Comparison of ENCODE assay signal across 20 cellular contexts in the genomic region with DNA sequence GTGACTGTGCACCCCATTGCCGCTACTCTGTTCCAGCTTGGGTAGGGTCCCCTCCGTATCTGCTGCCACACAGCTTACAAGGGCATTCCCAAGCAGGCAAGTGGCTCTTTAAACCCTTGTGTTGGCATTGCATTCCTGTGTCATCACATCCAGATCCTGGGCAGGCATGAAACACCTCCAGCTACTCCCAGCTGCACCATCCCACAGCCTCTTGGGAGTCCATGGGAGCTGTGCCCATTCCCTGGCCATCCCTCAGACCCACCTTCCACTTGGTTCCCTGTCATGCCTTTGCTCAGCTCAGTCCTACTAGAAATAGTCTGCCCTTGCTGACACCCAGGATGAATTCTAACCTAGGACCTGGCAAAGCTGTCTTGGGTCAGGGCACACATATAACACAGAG.
DNase-seq lines count a peak whose midpoint lies in the region; ATAC-seq and TF ChIP-seq lines count a peak whose summit lies in the region.
"Had no signal": no experiment of that assay in that cellular context is flagged by ENCODE, and none has a peak within 500 bp of the region (broad histone marks: within the 10 kb centered on the region; RNA-seq: fewer than 3 reads in every experiment).

No MANE protein-coding gene starts in this region.

- H3K27me3 ChIP-seq in heart right ventricle: peaks cover 0 to 5% (median 0%) of the 10 kb centered on the region in 7 donors
- no peaks in the 10 kb centered on the region for H3K27me3 ChIP-seq in right atrium auricular region
- H3K27me3 ChIP-seq in neural progenitor cell: peaks cover 33% of the 10 kb centered on the region
- H3K27me3 ChIP-seq in upper lobe of right lung: no peaks in the 10 kb centered on the region
- H3K27me3 ChIP-seq in GM23248 (replicated peaks; ENCODE audit: insufficient read depth): no peaks in the 10 kb centered on the region
- H3K27me3 ChIP-seq: SJSA1 had no signal

- H3K4me3 ChIP-seq in heart right ventricle (no peak overlapping the region), right atrium auricular region (no peak overlapping the region), neural progenitor cell (no peak overlapping the region), upper lobe of right lung (no peak overlapping the region), GM23248 (no peak overlapping the region)
- H3K4me3 ChIP-seq: SJSA1 had no signal

- H3K27ac Mint-ChIP-seq in glutamatergic neuron (ENCODE audit: unreplicated experiment) (peak overlapping the region; percentile 40), neural progenitor cell (peak overlapping the region; percentile 96)
- H3K27ac Mint-ChIP-seq: CD14-positive monocyte, IgD-negative memory B cell had no signal

- peaks cover 86% of the 10 kb centered on the region for H3K4me1 Mint-ChIP-seq in glutamatergic neuron (ENCODE audit: low read depth, unreplicated experiment)
- H3K4me1 Mint-ChIP-seq in neural progenitor cell: peaks cover 92% of the 10 kb centered on the region
- H3K4me1 Mint-ChIP-seq: CD14-positive monocyte had no signal

- no peaks in the 10 kb centered on the region for H3K36me3 ChIP-seq in heart right ventricle
- H3K36me3 ChIP-seq in right atrium auricular region: no peaks in the 10 kb centered on the region
- no peaks in the 10 kb centered on the region for H3K36me3 ChIP-seq in neural progenitor cell
- H3K36me3 ChIP-seq in upper lobe of right lung: no peaks in the 10 kb centered on the region
- no peaks in the 10 kb centered on the region for H3K36me3 ChIP-seq in GM23248 (ENCODE audit: low read depth)
- H3K36me3 ChIP-seq: SJSA1 had no signal

- no peak for DNase-seq in heart right ventricle
- DNase-seq in right atrium auricular region (ENCODE audit: low spot score): no peak
- DNase-seq in glutamatergic neuron: no peak
- no peak for DNase-seq in neural progenitor cell (ENCODE audit: low spot score)
- DNase-seq in upper lobe of right lung: no peak
- DNase-seq in NCI-H1436 (lab: John Stamatoyannopoulos, UW): no peak
- no peak for DNase-seq in NCI-H2227 treated with DMSO at 0.1 percent for 48 hours (lab: John Stamatoyannopoulos, UW)
- DNase-seq in GM23248: no peak
- DNase-seq: AML-193, DMS53, GDM1, H9, NCI-H1105, NCI-H2029 treated with DMSO at 0.1 percent for 48 hours, NCI-H524 treated with DMSO at 0.1 percent for 48 hours, NCI-H82 had no signal

- in situ Hi-C loops in GM23248 (cut with MboI): no loop called here

- no peak overlapping the region for H3K9ac ChIP-seq in neural progenitor cell
- H3K9ac ChIP-seq in GM23248: no peak overlapping the region

- H3F3A ChIP-seq in neural progenitor cell (ENCODE audit: low read depth): peaks cover 27% of the 10 kb centered on the region
- H3F3A ChIP-seq in GM23248 (ENCODE audit: insufficient read depth): peaks cover 7% of the 10 kb centered on the region

- intact Hi-C loops in heart right ventricle (cut with DNase I) (no loop called here), upper lobe of right lung (cut with DNase I) (no loop called here)

- H3K4me3 Mint-ChIP-seq in glutamatergic neuron (ENCODE audit: unreplicated experiment): no peak overlapping the region
- H3K4me3 Mint-ChIP-seq in neural progenitor cell: no peak overlapping the region
- H3K4me3 Mint-ChIP-seq: CD14-positive monocyte, H9, IgD-negative memory B cell had no signal

- 70 to 72% methylated on average over 2 of the region's 2 CpGs for WGBS in heart right ventricle, 2 donors
- WGBS in GM23248 (ENCODE audit: low coverage in 1 of 2, low lambda C conversion rate in 2 of 2, missing lambda C conversion rate in 2 of 2), 2 experiments: 98 to 100% methylated on average over 2 of the region's 2 CpGs

- H2AFZ ChIP-seq in neural progenitor cell (replicated peaks): no peak overlapping the region
- H2AFZ ChIP-seq in GM23248: no peak overlapping the region

- no peaks in the 10 kb centered on the region for H3K9me3 ChIP-seq in heart right ventricle
- no peaks in the 10 kb centered on the region for H3K9me3 ChIP-seq in right atrium auricular region
- H3K9me3 ChIP-seq in neural progenitor cell (ENCODE audit: low read depth): no peaks in the 10 kb centered on the region
- H3K9me3 ChIP-seq in upper lobe of right lung: no peaks in the 10 kb centered on the region
- no peaks in the 10 kb centered on the region for H3K9me3 ChIP-seq in GM23248 (ENCODE audit: low read depth)
- H3K9me3 ChIP-seq: SJSA1 had no signal

- H3K4me2 ChIP-seq in neural progenitor cell (no peak overlapping the region), GM23248 (ENCODE audit: unreplicated experiment) (no peak overlapping the region)

- H3K9me3 Mint-ChIP-seq in glutamatergic neuron (ENCODE audit: unreplicated experiment): peaks cover 26% of the 10 kb centered on the region
- H3K9me3 Mint-ChIP-seq in neural progenitor cell: no peaks in the 10 kb centered on the region
- H3K9me3 Mint-ChIP-seq: CD14-positive monocyte, H9, IgD-negative memory B cell had no signal

- H4K20me1 ChIP-seq in neural progenitor cell (ENCODE audit: low read depth): no peaks in the 10 kb centered on the region
- no peaks in the 10 kb centered on the region for H4K20me1 ChIP-seq in GM23248 (ENCODE audit: insufficient read depth)

- peak overlapping the region in 9 of 10 donors; percentile 55 to 80 (median 69) for H3K27ac ChIP-seq in heart right ventricle
- no peak overlapping the region for H3K27ac ChIP-seq in right atrium auricular region
- H3K27ac ChIP-seq in neural progenitor cell: no peak overlapping the region
- H3K27ac ChIP-seq in upper lobe of right lung: no peak overlapping the region
- no peak overlapping the region for H3K27ac ChIP-seq in GM23248
- H3K27ac ChIP-seq: SJSA1 had no signal

- peaks cover 0 to 20% (median 4%) of the 10 kb centered on the region in 9 donors for H3K4me1 ChIP-seq in heart right ventricle
- peaks cover 0 to 5% of the 10 kb centered on the region in 2 donors for H3K4me1 ChIP-seq in right atrium auricular region
- peaks cover 58% of the 10 kb centered on the region for H3K4me1 ChIP-seq in neural progenitor cell
- H3K4me1 ChIP-seq in upper lobe of right lung: peaks cover 6% of the 10 kb centered on the region
- H3K4me1 ChIP-seq in GM23248 (ENCODE audit: insufficient read depth): peaks cover 7% of the 10 kb centered on the region

- H3K9me2 ChIP-seq in GM23248 (ENCODE audit: insufficient read depth): no peaks in the 10 kb centered on the region

- no peak for TF ChIP-seq CTCF in heart right ventricle (IDR thresholded peaks at IDR 0.05)
- TF ChIP-seq CTCF in right atrium auricular region (IDR thresholded peaks at IDR 0.05): no peak
- TF ChIP-seq CTCF in glutamatergic neuron (IDR thresholded peaks at IDR 0.05; ENCODE audit: partially characterized antibody, unreplicated experiment): no peak
- TF ChIP-seq CTCF in neural progenitor cell (IDR thresholded peaks at IDR 0.05): no peak
- TF ChIP-seq CTCF in upper lobe of right lung (IDR thresholded peaks at IDR 0.05): no peak

- H3K27me3 Mint-ChIP-seq in glutamatergic neuron (ENCODE audit: unreplicated experiment) (peaks cover 21% of the 10 kb centered on the region), neural progenitor cell (ENCODE audit: insufficient read depth, low read depth) (peaks cover 5% of the 10 kb centered on the region)

- peak in 4 of 8 donors; percentile 13 to 49 (median 28) for ATAC-seq in heart right ventricle
- peak; percentile 46 for ATAC-seq in upper lobe of right lung
- ATAC-seq: Panc1 had no signal

- H3K79me2 ChIP-seq in neural progenitor cell (ENCODE audit: low read depth): no peaks in the 10 kb centered on the region
- peaks cover 12% of the 10 kb centered on the region; the same call in 1 of the 2 replicates for H3K79me2 ChIP-seq in GM23248 (ENCODE audit: insufficient read depth)

- no peaks in the 10 kb centered on the region for H3K36me3 Mint-ChIP-seq in glutamatergic neuron (ENCODE audit: unreplicated experiment)
- H3K36me3 Mint-ChIP-seq in neural progenitor cell: peaks cover 14% of the 10 kb centered on the region
- H3K36me3 Mint-ChIP-seq: CD14-positive monocyte had no signal

Comparison
In these comparisons a context has a peak if more than half of its experiments do, and no peak if none do; other contexts are left out.
1. H3K27ac ChIP-seq: peak in heart right ventricle (9 of 10); none in right atrium auricular region (0 of 2), neural progenitor cell (single experiment), upper lobe of right lung (single experiment) and GM23248 (single experiment).